ENCODE assay signal across 18 cellular contexts in genomic region chr4:76702440-76703122, GRCh38.
DNase-seq lines count a peak whose midpoint lies in the region; ATAC-seq and TF ChIP-seq lines count a peak whose summit lies in the region.
"Had no signal": no experiment of that assay in that cellular context is flagged by ENCODE, and none has a peak within 500 bp of the region (broad histone marks: within the 10 kb centered on the region; RNA-seq: fewer than 3 reads in every experiment).

No MANE protein-coding gene starts in this region.

- no peak overlapping the region for H3K4me3 ChIP-seq in GM23338
- H3K4me3 ChIP-seq in stomach: no peak overlapping the region
- H3K4me3 ChIP-seq: gastroesophageal sphincter, tibial nerve had no signal

- no peak for TF ChIP-seq POLR2A in stomach (IDR thresholded peaks at IDR 0.05)

- no peak for DNase-seq in GM23338 (ENCODE audit: low spot score)
- no peak for DNase-seq in left lobe of liver (ENCODE audit: low spot score)
- DNase-seq in stomach: no peak
- DNase-seq in stimulated activated effector memory CD8-positive, alpha-beta T cell treated with anti-CD3 and anti-CD28 coated beads, Interleukin-12 subunit alpha, Interleukin-12 subunit beta, amount 100 ng/mL, for 72 hours (ENCODE audit: low spot score in 2 of 2): no peak
- no peak for DNase-seq in activated CD8-positive, alpha-beta T cell treated with anti-CD3 and anti-CD28 coated beads, Interleukin-2, amount 10 ng/mL, durations not matched to agents 7 days and 5 days
- no peak for DNase-seq in iPS-NIHi11 (ENCODE audit: low spot score)
- DNase-seq in NCI-H748 (lab: John Stamatoyannopoulos, UW; ENCODE audit: unreplicated experiment): no peak
- DNase-seq: activated CD4-positive, alpha-beta T cell treated with anti-CD3 and anti-CD28 coated beads for 48 hours; activated T-cell treated with anti-CD3 and anti-CD28 coated beads for 4 hours; DND-41; NCI-H526 had no signal

- peaks cover 6% of the 10 kb centered on the region; the same call in 2 of the 3 replicates for H3K36me3 Mint-ChIP-seq in GM23338 (ENCODE audit: low read depth)
- no peaks in the 10 kb centered on the region for H3K36me3 Mint-ChIP-seq in stimulated activated effector memory CD8-positive, alpha-beta T cell treated with anti-CD3 and anti-CD28 coated beads, Interleukin-12 subunit alpha, Interleukin-12 subunit beta, amount 100 ng/mL, for 72 hours
- H3K36me3 Mint-ChIP-seq in activated CD8-positive, alpha-beta T cell treated with anti-CD3 and anti-CD28 coated beads, Interleukin-2, amount 10 ng/mL, durations not matched to agents 7 days and 5 days (ENCODE audit: low read depth): no peaks in the 10 kb centered on the region
- H3K36me3 Mint-ChIP-seq: CD14-positive monocyte had no signal

- peaks cover 79% of the 10 kb centered on the region for H3K4me1 Mint-ChIP-seq in GM23338
- no peaks in the 10 kb centered on the region for H3K4me1 Mint-ChIP-seq in stimulated activated effector memory CD8-positive, alpha-beta T cell treated with anti-CD3 and anti-CD28 coated beads, Interleukin-12 subunit alpha, Interleukin-12 subunit beta, amount 100 ng/mL, for 72 hours
- H3K4me1 Mint-ChIP-seq in activated CD8-positive, alpha-beta T cell treated with anti-CD3 and anti-CD28 coated beads, Interleukin-2, amount 10 ng/mL, durations not matched to agents 7 days and 5 days (ENCODE audit: low read depth): peaks cover 7% of the 10 kb centered on the region
- H3K4me1 Mint-ChIP-seq: CD14-positive monocyte; central memory CD8-positive, alpha-beta T cell had no signal

- H3K4me1 ChIP-seq in GM23338 (ENCODE audit: insufficient read depth): peaks cover 75% of the 10 kb centered on the region
- H3K4me1 ChIP-seq in stomach: peaks cover 58 to 89% (median 75%) of the 10 kb centered on the region in 4 donors

- no peaks in the 10 kb centered on the region for H3K27me3 ChIP-seq in GM23338 (ENCODE audit: insufficient read depth)
- no peaks in the 10 kb centered on the region for H3K27me3 ChIP-seq in stomach
- H3K27me3 ChIP-seq: gastroesophageal sphincter, tibial nerve had no signal

- H3K4me2 ChIP-seq in GM23338: peak overlapping the region; percentile 14; the same call in 1 of the 2 replicates

- no peak overlapping the region for H3K4me3 Mint-ChIP-seq in GM23338
- no peak overlapping the region for H3K4me3 Mint-ChIP-seq in stimulated activated effector memory CD8-positive, alpha-beta T cell treated with anti-CD3 and anti-CD28 coated beads, Interleukin-12 subunit alpha, Interleukin-12 subunit beta, amount 100 ng/mL, for 72 hours
- no peak overlapping the region for H3K4me3 Mint-ChIP-seq in activated CD8-positive, alpha-beta T cell treated with anti-CD3 and anti-CD28 coated beads, Interleukin-2, amount 10 ng/mL, durations not matched to agents 7 days and 5 days
- H3K4me3 Mint-ChIP-seq: activated naive CD8-positive, alpha-beta T cell; CD14-positive monocyte; central memory CD8-positive, alpha-beta T cell; T-helper 2 cell treated with Interferon-gamma antibody and Interleukin-4, amounts not matched to agents 5 μg/mL and 100 μg/mL, for 36 hours had no signal

- H3K9me2 ChIP-seq in GM23338 (ENCODE audit: insufficient read depth): no peaks in the 10 kb centered on the region; the same call in 1 of the 2 replicates

- TF ChIP-seq CTCF in GM23338 (conservative IDR thresholded peaks at IDR 0.05; ENCODE audit: low read depth in 2 of 2) (no peak), stomach (IDR thresholded peaks at IDR 0.05) (no peak)

- 60 to 85% (median 67%) methylated on average over 4 of the region's 4 CpGs for WGBS in stomach, 5 donors

- intact Hi-C loops in stomach (cut with DNase I; ENCODE audit: low total_unique reads): no loop called here

- POLR2A ChIA-PET in activated CD8-positive, alpha-beta T cell treated with anti-CD3 and anti-CD28 coated beads, Interleukin-2, amount 10 ng/mL, durations not matched to agents 7 days and 5 days (lab: Charles Lee): no interaction called here

- no peak for TF ChIP-seq EP300 in stomach (IDR thresholded peaks at IDR 0.05)

- H3K27me3 Mint-ChIP-seq in GM23338 (ENCODE audit: insufficient read depth, low read depth, poor library complexity): peaks cover 6% of the 10 kb centered on the region
- peaks cover 10% of the 10 kb centered on the region for H3K27me3 Mint-ChIP-seq in activated CD8-positive, alpha-beta T cell treated with anti-CD3 and anti-CD28 coated beads, Interleukin-2, amount 10 ng/mL, durations not matched to agents 7 days and 5 days (ENCODE audit: low read depth)

- H3K27ac Mint-ChIP-seq in GM23338: no peak overlapping the region
- no peak overlapping the region for H3K27ac Mint-ChIP-seq in stimulated activated effector memory CD8-positive, alpha-beta T cell treated with anti-CD3 and anti-CD28 coated beads, Interleukin-12 subunit alpha, Interleukin-12 subunit beta, amount 100 ng/mL, for 72 hours
- no peak overlapping the region for H3K27ac Mint-ChIP-seq in activated CD8-positive, alpha-beta T cell treated with anti-CD3 and anti-CD28 coated beads, Interleukin-2, amount 10 ng/mL, durations not matched to agents 7 days and 5 days
- H3K27ac Mint-ChIP-seq: activated naive CD8-positive, alpha-beta T cell; T-helper 2 cell treated with Interferon-gamma antibody and Interleukin-4, amounts not matched to agents 5 μg/mL and 100 μg/mL, for 36 hours had no signal

- peaks cover 91% of the 10 kb centered on the region for H3K79me2 ChIP-seq in GM23338 (replicated peaks; ENCODE audit: insufficient read depth)

- H4K20me1 ChIP-seq in GM23338 (replicated peaks; ENCODE audit: insufficient read depth): peaks cover 53% of the 10 kb centered on the region

- H3K27ac ChIP-seq in GM23338 (ENCODE audit: low read depth) (no peak overlapping the region), stomach (peak overlapping the region; percentile 62 to 92 (median 85))

- no peaks in the 10 kb centered on the region for H3K9me3 ChIP-seq in stomach
- H3K9me3 ChIP-seq: gastroesophageal sphincter, tibial nerve had no signal

- H3K36me3 ChIP-seq in GM23338 (ENCODE audit: insufficient read depth): no peaks in the 10 kb centered on the region
- H3K36me3 ChIP-seq in stomach: no peaks in the 10 kb centered on the region
- H3K36me3 ChIP-seq: gastroesophageal sphincter, tibial nerve had no signal

- ATAC-seq in GM23338 (no peak), SK-N-SH treated with all-trans-retinoic acid at 6 μM for 48 hours (peak; percentile 11), left lobe of liver (peak; percentile 52)
- ATAC-seq in stimulated activated effector memory CD8-positive, alpha-beta T cell treated with anti-CD3 and anti-CD28 coated beads, Interleukin-12 subunit alpha, Interleukin-12 subunit beta, amount 100 ng/mL, for 72 hours: no peak
- ATAC-seq in activated CD8-positive, alpha-beta T cell treated with anti-CD3 and anti-CD28 coated beads, Interleukin-2, amount 10 ng/mL, durations not matched to agents 7 days and 5 days: no peak
- ATAC-seq: gastroesophageal sphincter had no signal

- CTCF ChIA-PET in activated CD8-positive, alpha-beta T cell treated with anti-CD3 and anti-CD28 coated beads, Interleukin-2, amount 10 ng/mL, durations not matched to agents 7 days and 5 days (lab: Charles Lee): no interaction called here

- H2AFZ ChIP-seq in GM23338: no peak overlapping the region

- H3K9me3 Mint-ChIP-seq in GM23338: no peaks in the 10 kb centered on the region
- no peaks in the 10 kb centered on the region for H3K9me3 Mint-ChIP-seq in stimulated activated effector memory CD8-positive, alpha-beta T cell treated with anti-CD3 and anti-CD28 coated beads, Interleukin-12 subunit alpha, Interleukin-12 subunit beta, amount 100 ng/mL, for 72 hours
- no peaks in the 10 kb centered on the region for H3K9me3 Mint-ChIP-seq in activated CD8-positive, alpha-beta T cell treated with anti-CD3 and anti-CD28 coated beads, Interleukin-2, amount 10 ng/mL, durations not matched to agents 7 days and 5 days (ENCODE audit: insufficient read depth)
- H3K9me3 Mint-ChIP-seq: central memory CD8-positive, alpha-beta T cell; T-helper 2 cell treated with Interferon-gamma antibody and Interleukin-4, amounts not matched to agents 5 μg/mL and 100 μg/mL, for 36 hours had no signal

- peaks cover 8% of the 10 kb centered on the region; the same call in 1 of the 2 replicates for H3F3A ChIP-seq in GM23338 (replicated peaks; ENCODE audit: low read depth)

TF ChIP-seq in GM23338, 12 proteins besides CTCF, POLR2A, EP300 and RAD21 (continues in another document):
- no peak for TF ChIP-seq ZNF331 (CRISPR knock-in tag; IDR thresholded peaks at IDR 0.05; ENCODE audit: low read depth)
- no peak for TF ChIP-seq NANOG (IDR thresholded peaks at IDR 0.05; ENCODE audit: borderline replicate concordance)
- TF ChIP-seq STAT1 (IDR thresholded peaks at IDR 0.05; ENCODE audit: unreplicated experiment): no peak
- no peak for TF ChIP-seq ETS1 (IDR thresholded peaks at IDR 0.05)

TF ChIP-seq in SK-N-SH treated with all-trans-retinoic acid at 6 μM for 48 hours, 23 proteins besides CTCF, POLR2A, EP300 and RAD21:
- no peak for TF ChIP-seq TOX (CRISPR knock-in tag; IDR thresholded peaks at IDR 0.05; ENCODE audit: borderline replicate concordance)
- no peak for TF ChIP-seq ZNF70 (CRISPR knock-in tag; IDR thresholded peaks at IDR 0.05)
- TF ChIP-seq, protein P1, sequence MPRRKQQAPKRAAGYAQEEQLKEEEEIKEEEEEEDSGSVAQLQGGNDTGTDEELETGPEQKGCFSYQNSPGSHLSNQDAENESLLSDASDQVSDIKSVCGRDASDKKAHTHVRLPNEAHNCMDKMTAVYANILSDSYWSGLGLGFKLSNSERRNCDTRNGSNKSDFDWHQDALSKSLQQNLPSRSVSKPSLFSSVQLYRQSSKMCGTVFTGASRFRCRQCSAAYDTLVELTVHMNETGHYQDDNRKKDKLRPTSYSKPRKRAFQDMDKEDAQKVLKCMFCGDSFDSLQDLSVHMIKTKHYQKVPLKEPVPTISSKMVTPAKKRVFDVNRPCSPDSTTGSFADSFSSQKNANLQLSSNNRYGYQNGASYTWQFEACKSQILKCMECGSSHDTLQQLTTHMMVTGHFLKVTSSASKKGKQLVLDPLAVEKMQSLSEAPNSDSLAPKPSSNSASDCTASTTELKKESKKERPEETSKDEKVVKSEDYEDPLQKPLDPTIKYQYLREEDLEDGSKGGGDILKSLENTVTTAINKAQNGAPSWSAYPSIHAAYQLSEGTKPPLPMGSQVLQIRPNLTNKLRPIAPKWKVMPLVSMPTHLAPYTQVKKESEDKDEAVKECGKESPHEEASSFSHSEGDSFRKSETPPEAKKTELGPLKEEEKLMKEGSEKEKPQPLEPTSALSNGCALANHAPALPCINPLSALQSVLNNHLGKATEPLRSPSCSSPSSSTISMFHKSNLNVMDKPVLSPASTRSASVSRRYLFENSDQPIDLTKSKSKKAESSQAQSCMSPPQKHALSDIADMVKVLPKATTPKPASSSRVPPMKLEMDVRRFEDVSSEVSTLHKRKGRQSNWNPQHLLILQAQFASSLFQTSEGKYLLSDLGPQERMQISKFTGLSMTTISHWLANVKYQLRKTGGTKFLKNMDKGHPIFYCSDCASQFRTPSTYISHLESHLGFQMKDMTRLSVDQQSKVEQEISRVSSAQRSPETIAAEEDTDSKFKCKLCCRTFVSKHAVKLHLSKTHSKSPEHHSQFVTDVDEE (CRISPR knock-in tag; IDR thresholded peaks at IDR 0.05): no peak
- no peak for TF ChIP-seq RARB (CRISPR knock-in tag; IDR thresholded peaks at IDR 0.05)

Comparison
In these comparisons a context has a peak if more than half of its experiments do, and no peak if none do; other contexts are left out.
1. ATAC-seq: peak in SK-N-SH treated with all-trans-retinoic acid at 6 μM for 48 hours (single experiment) and left lobe of liver (single experiment); none in GM23338 (single experiment), stimulated activated effector memory CD8-positive, alpha-beta T cell treated with anti-CD3 and anti-CD28 coated beads, Interleukin-12 subunit alpha, Interleukin-12 subunit beta, amount 100 ng/mL, for 72 hours (single experiment) and activated CD8-positive, alpha-beta T cell treated with anti-CD3 and anti-CD28 coated beads, Interleukin-2, amount 10 ng/mL, durations not matched to agents 7 days and 5 days (single experiment).